ENCODE assay signal across 23 cellular contexts in the genomic region with DNA sequence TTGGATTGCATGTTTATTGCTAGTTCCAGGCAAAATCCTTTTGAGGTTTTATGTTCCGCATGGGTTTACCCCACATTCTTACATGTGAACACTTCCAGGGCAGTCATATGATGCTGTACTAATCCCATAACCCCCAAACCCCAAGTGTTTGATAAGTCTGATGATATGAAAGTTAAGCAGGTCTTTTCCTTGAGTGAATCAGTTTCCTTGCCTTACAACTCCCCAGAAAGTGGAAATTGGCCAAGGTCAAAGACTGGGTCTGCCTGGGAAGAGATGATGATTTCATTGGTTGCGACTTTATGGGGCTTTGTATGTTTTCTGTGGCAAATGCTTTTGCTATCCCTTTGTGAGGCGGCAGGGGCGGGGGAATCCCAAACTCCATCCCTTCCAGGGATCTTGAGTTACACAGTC. TPM values are rescaled to one million over a fixed set of nuclear protein-coding genes. Genes with fewer than 3 reads are reported as not detected.
DNase-seq lines count a peak whose midpoint lies in the region; ATAC-seq and TF ChIP-seq lines count a peak whose summit lies in the region.
"Had no signal": no experiment of that assay in that cellular context is flagged by ENCODE, and none has a peak within 500 bp of the region (broad histone marks: within the 10 kb centered on the region; RNA-seq: fewer than 3 reads in every experiment).

No MANE protein-coding gene starts in this region.

- H3K4me3 Mint-ChIP-seq in osteocyte (ENCODE audit: unreplicated experiment) = no peak overlapping the region
- H3K4me3 Mint-ChIP-seq: effector memory CD8-positive, alpha-beta T cell; stimulated activated naive CD8-positive, alpha-beta T cell treated with anti-CD3 and anti-CD28 coated beads, Interleukin-15, amount 100 ng/mL, for 72 hours; T-helper 17 cell had no signal

- WGBS in heart right ventricle, 2 donors = 45 to 56% methylated on average over 4 of the region's 4 CpGs

- TF ChIP-seq CTCF in heart right ventricle (IDR thresholded peaks at IDR 0.05) (no peak), fibroblast of mammary gland (conservative IDR thresholded peaks at IDR 0.05; ENCODE audit: control insufficient read depth, insufficient read depth, low read depth, low read length) (no peak), osteocyte (IDR thresholded peaks at IDR 0.05) (no peak), vagina (IDR thresholded peaks at IDR 0.05) (no peak)

- intact Hi-C loops in heart right ventricle (cut with DNase I) = no loop called here
- intact Hi-C loops in Right ventricle myocardium inferior (cut with DNase I) = no loop called here
- intact Hi-C loops in vagina (cut with DNase I) = no loop called here
- intact Hi-C loops in posterior vena cava (cut with DNase I) = no loop called here

- no peaks in the 10 kb centered on the region for H3K9me3 Mint-ChIP-seq in osteocyte (ENCODE audit: unreplicated experiment)
- H3K9me3 Mint-ChIP-seq: effector memory CD8-positive, alpha-beta T cell; stimulated activated naive CD8-positive, alpha-beta T cell treated with anti-CD3 and anti-CD28 coated beads, Interleukin-15, amount 100 ng/mL, for 72 hours had no signal

- H3K4me1 ChIP-seq in heart right ventricle = peaks cover 0 to 20% (median 0%) of the 10 kb centered on the region in 9 donors
- H3K4me1 ChIP-seq in vagina = peaks cover 20% of the 10 kb centered on the region
- H3K4me1 ChIP-seq: BLaER1, right lobe of liver had no signal

- H3K27ac ChIP-seq in heart right ventricle (peak overlapping the region in 2 of 10 donors; percentile 37 to 53), vagina (peak overlapping the region; percentile 47)
- H3K27ac ChIP-seq: BLaER1, right lobe of liver, SJCRH30 had no signal

- TF ChIP-seq POLR2A in vagina (IDR thresholded peaks at IDR 0.05) = no peak

- H3K4me3 ChIP-seq in heart right ventricle (no peak overlapping the region), fibroblast of mammary gland (ENCODE audit: control insufficient read depth, low read depth, low read length) (no peak overlapping the region), vagina (no peak overlapping the region)
- H3K4me3 ChIP-seq: BLaER1, right lobe of liver, SJCRH30 had no signal

- H3K9me3 ChIP-seq in heart right ventricle (no peaks in the 10 kb centered on the region), vagina (no peaks in the 10 kb centered on the region)
- H3K9me3 ChIP-seq: BLaER1, right lobe of liver, SJCRH30 had no signal

- no peaks in the 10 kb centered on the region for H3K27me3 Mint-ChIP-seq in osteocyte (ENCODE audit: unreplicated experiment)

- ATAC-seq in heart right ventricle = peak in 5 of 8 donors; percentile 9 to 51 (median 38)
- ATAC-seq in Right ventricle myocardium inferior = no peak
- ATAC-seq in GM21737 (IDR thresholded peaks at IDR 0.05; ENCODE audit: unreplicated experiment) = no peak
- ATAC-seq: effector memory CD8-positive, alpha-beta T cell; HCT116; right lobe of liver; stimulated activated naive CD8-positive, alpha-beta T cell treated with anti-CD3 and anti-CD28 coated beads, Interleukin-15, amount 100 ng/mL, for 72 hours; T-helper 17 cell had no signal

- H3K27ac Mint-ChIP-seq in osteocyte (ENCODE audit: unreplicated experiment) = peak overlapping the region; percentile 63
- H3K27ac Mint-ChIP-seq: effector memory CD8-positive, alpha-beta T cell; stimulated activated naive CD8-positive, alpha-beta T cell treated with anti-CD3 and anti-CD28 coated beads, Interleukin-15, amount 100 ng/mL, for 72 hours; T-helper 17 cell had no signal

- H3K4me1 Mint-ChIP-seq in osteocyte (ENCODE audit: unreplicated experiment) = peaks cover 32% of the 10 kb centered on the region
- H3K4me1 Mint-ChIP-seq: T-helper 17 cell had no signal

- DNase-seq in heart right ventricle (no peak), Right ventricle myocardium inferior (ENCODE audit: missing footprints) (no peak), fibroblast of mammary gland (ENCODE audit: low read depth) (peak; percentile 33), osteocyte (ENCODE audit: extremely low spot score, unreplicated experiment) (no peak), vagina (ENCODE audit: extremely low spot score in 2 of 2) (no peak), cerebellar cortex (ENCODE audit: low spot score) (no peak), posterior vena cava (ENCODE audit: low spot score) (no peak)
- DNase-seq: activated CD4-positive, alpha-beta T cell treated with anti-CD3 and anti-CD28 coated beads, Interleukin-2, amount 50 U/mL, for 48 hours; activated gamma-delta T cell treated with Interleukin-2 at 50 U/mL for 16 hours; amniotic stem cell; effector memory CD8-positive, alpha-beta T cell; GF-D8; hippocampal formation; NCI-H1436 treated with DMSO at 0.1 percent for 48 hours; NCI-H774; right lobe of liver; SJCRH30; stimulated activated CD4-positive, alpha-beta T cell treated with anti-CD3 and anti-CD28 coated beads, Interleukin-2, amount 100 ng/mL, for 24 hours; stimulated activated naive CD8-positive, alpha-beta T cell treated with anti-CD3 and anti-CD28 coated beads, Interleukin-15, amount 100 ng/mL, for 72 hours; T-helper 17 cell had no signal

- H3K36me3 Mint-ChIP-seq in osteocyte (ENCODE audit: unreplicated experiment) = no peaks in the 10 kb centered on the region

- H3K36me3 ChIP-seq in heart right ventricle (no peaks in the 10 kb centered on the region), vagina (no peaks in the 10 kb centered on the region)
- H3K36me3 ChIP-seq: BLaER1, right lobe of liver, SJCRH30 had no signal

- H3K27me3 ChIP-seq in heart right ventricle (no peaks in the 10 kb centered on the region), vagina (no peaks in the 10 kb centered on the region)
- H3K27me3 ChIP-seq: BLaER1, right lobe of liver, SJCRH30 had no signal

RNA-seq across cellular contexts. Expression of a gene that starts 24.7 kb away (rescaled TPM):
- total RNA-seq in heart right ventricle = 1 to 10 TPM; 2.9 to 5.0 (median 4.5) TPM
- 1 to 10 TPM; 3.0 to 3.6 TPM for polyA plus RNA-seq in heart right ventricle
- total RNA-seq in Right ventricle myocardium inferior = 5.7 TPM
- 4.0 and 5.7 TPM in 2 replicates for total RNA-seq in osteocyte
- total RNA-seq in vagina = 29.5 TPM
- total RNA-seq in posterior vena cava = 1 to 10 TPM; 4.5 to 7.9 TPM

Comparison
In these comparisons a context has a peak if more than half of its experiments do, and no peak if none do; other contexts are left out.
1. ATAC-seq: peak in heart right ventricle (5 of 8); none in Right ventricle myocardium inferior (single experiment) and GM21737 (single experiment).